ENCODE assay signal across 8 cellular contexts in the genomic region with DNA sequence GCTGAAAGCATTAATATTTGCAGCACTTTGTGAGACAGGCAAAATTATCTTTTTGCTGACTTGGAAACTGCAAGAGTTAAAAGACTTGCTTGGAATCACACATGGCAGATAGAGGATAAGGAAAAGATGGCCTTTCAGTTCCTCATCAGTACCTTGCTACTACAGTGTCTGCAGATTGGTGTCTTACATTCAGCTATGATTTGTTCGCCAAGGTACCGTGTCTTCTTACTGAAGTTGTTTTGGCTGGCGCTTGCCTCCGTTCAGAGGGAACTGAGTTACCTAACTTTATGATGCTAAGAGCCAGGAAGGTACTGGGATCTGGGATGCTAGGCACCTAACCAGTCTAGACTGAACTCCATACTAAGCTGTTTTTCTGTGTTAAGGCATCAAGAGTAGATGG. TPM values are rescaled to one million over a fixed set of nuclear protein-coding genes. Genes with fewer than 3 reads are reported as not detected.
A peak's percentile ranks its signal among the peaks of the same experiment; 100 is the strongest.
DNase-seq lines count a peak whose midpoint lies in the region; ATAC-seq and TF ChIP-seq lines count a peak whose summit lies in the region.

No MANE protein-coding gene starts in this region.

- peak overlapping the region; percentile 90 to 99 (median 94) for H3K4me3 ChIP-seq in BLaER1 treated with 17β-estradiol and CSF1 and Interleukin-3, amounts not matched to agents 10 nM and 100 nM
- peak overlapping the region; percentile 88 for H3K4me3 ChIP-seq in GM23248
- peak overlapping the region; percentile 99 for H3K4me3 ChIP-seq in iPS-18a (ENCODE audit: low read length)
- H3K4me3 ChIP-seq in upper lobe of right lung, result peak overlapping the region; percentile 95

- H3K27me3 ChIP-seq in BLaER1 treated with 17β-estradiol and CSF1 and Interleukin-3, amounts not matched to agents 10 nM and 100 nM, result no peaks in the 10 kb centered on the region
- no peaks in the 10 kb centered on the region for H3K27me3 ChIP-seq in GM23248 (replicated peaks; ENCODE audit: insufficient read depth)
- no peaks in the 10 kb centered on the region for H3K27me3 ChIP-seq in iPS-18a (ENCODE audit: control insufficient read depth, insufficient read depth, low read length)
- H3K27me3 ChIP-seq in upper lobe of right lung, result no peaks in the 10 kb centered on the region

- peak overlapping the region; percentile 89 for H3K4me3 Mint-ChIP-seq in WTC11

- ATAC-seq in WTC11, result no peak
- ATAC-seq in upper lobe of right lung, result no peak

- H3K27me3 Mint-ChIP-seq in WTC11 (ENCODE audit: low read depth), result no peaks in the 10 kb centered on the region

- no peaks in the 10 kb centered on the region for H3K9me2 ChIP-seq in GM23248 (ENCODE audit: insufficient read depth)

- peak overlapping the region; percentile 75 to 97 (median 88) for H3K4me2 ChIP-seq in BLaER1 treated with 17β-estradiol and CSF1 and Interleukin-3, amounts not matched to agents 10 nM and 100 nM
- H3K4me2 ChIP-seq in GM23248 (ENCODE audit: unreplicated experiment), result peak overlapping the region; percentile 89

- POLR2A ChIA-PET in WTC11 (lab: Charles Lee), result interaction anchor here (0.6 to 1.7 kb wide), 3 partner anchors 31 to 60 kb away, joined by 3 to 5 read pairs (median 3); partner anchors contain the start of genes MRPL18 and TCP1

- H4K20me1 ChIP-seq in BLaER1 treated with 17β-estradiol and CSF1 and Interleukin-3, amounts not matched to agents 10 nM and 100 nM, result peaks cover 63 to 72% (median 70%) of the 10 kb centered on the region in 11 experiments
- H4K20me1 ChIP-seq in GM23248 (ENCODE audit: insufficient read depth), result no peaks in the 10 kb centered on the region; the same call in 1 of the 2 replicates

- H3K9me3 Mint-ChIP-seq in WTC11, result no peaks in the 10 kb centered on the region

- H2AFZ ChIP-seq in GM23248, result no peak overlapping the region

- CTCF ChIA-PET in WTC11 (lab: Charles Lee), result interaction anchor here (0.6 kb wide), 1 partner anchor 11 kb away, joined by 4 read pairs; no protein-coding TSS in a partner anchor

- H3K4me1 Mint-ChIP-seq in WTC11, result peaks cover 37% of the 10 kb centered on the region

- H3K79me2 ChIP-seq in GM23248 (ENCODE audit: insufficient read depth), result peaks cover 92% of the 10 kb centered on the region

- TF ChIP-seq CTCF in WTC11 (IDR thresholded peaks at IDR 0.05) (no peak), upper lobe of right lung (IDR thresholded peaks at IDR 0.05) (no peak)

- peak overlapping the region; percentile 98 to 100 (median 100) for H3K9ac ChIP-seq in BLaER1 treated with 17β-estradiol and CSF1 and Interleukin-3, amounts not matched to agents 10 nM and 100 nM
- H3K9ac ChIP-seq in GM23248, result peak overlapping the region; percentile 89
- peak overlapping the region; percentile 98 for H3K9ac ChIP-seq in iPS-18a (ENCODE audit: low read length)

- intact Hi-C loops in upper lobe of right lung (cut with DNase I), result no loop called here
- intact Hi-C loops in posterior cingulate gyrus (cut with DNase I), result no loop called here

- H3K27ac Mint-ChIP-seq in WTC11, result peak overlapping the region; percentile 82; the same call in 1 of the 2 replicates

- H3K4me1 ChIP-seq in BLaER1 treated with 17β-estradiol and CSF1 and Interleukin-3, amounts not matched to agents 10 nM and 100 nM, result peaks cover 24 to 65% (median 39%) of the 10 kb centered on the region in 10 experiments
- H3K4me1 ChIP-seq in GM23248 (ENCODE audit: insufficient read depth) (peaks cover 25% of the 10 kb centered on the region), iPS-18a (ENCODE audit: control insufficient read depth, low read depth, low read length) (peaks cover 15% of the 10 kb centered on the region), upper lobe of right lung (peaks cover 38% of the 10 kb centered on the region)

- peak overlapping the region in 10 of 11 experiments; percentile 0 to 100 (median 98); a peak in 12 of 22 replicates for H3K27ac ChIP-seq in BLaER1 treated with 17β-estradiol and CSF1 and Interleukin-3, amounts not matched to agents 10 nM and 100 nM
- peak overlapping the region; percentile 96 for H3K27ac ChIP-seq in GM23248
- H3K27ac ChIP-seq in iPS-18a (ENCODE audit: low read length), result no peak overlapping the region
- no peak overlapping the region for H3K27ac ChIP-seq in upper lobe of right lung

- H3K36me3 Mint-ChIP-seq in WTC11, result peaks cover 9% of the 10 kb centered on the region

- DNase-seq in GM23248, result peak; percentile 54
- no peak for DNase-seq in WTC11 (ENCODE audit: low spot score)
- no peak for DNase-seq in upper lobe of right lung
- no peak for DNase-seq in stimulated activated CD4-positive, alpha-beta T cell treated with anti-CD3 and anti-CD28 coated beads, Interleukin-1b, Interleukin-23, amount 100 ng/mL, for 48 hours
- DNase-seq in posterior cingulate gyrus, result no peak
- DNase-seq in mucosa of gallbladder (ENCODE audit: low spot score), result no peak

- 3 to 13% methylated on average over 4 of the region's 4 CpGs for WGBS in GM23248 (ENCODE audit: low coverage in 1 of 2, low lambda C conversion rate in 2 of 2, missing lambda C conversion rate in 2 of 2), 2 experiments

- H3F3A ChIP-seq in GM23248 (ENCODE audit: insufficient read depth), result peaks cover 26% of the 10 kb centered on the region

- H3K9me3 ChIP-seq in BLaER1 treated with 17β-estradiol and CSF1 and Interleukin-3, amounts not matched to agents 10 nM and 100 nM (replicated peaks in 1 of 11), result no peaks in the 10 kb centered on the region
- H3K9me3 ChIP-seq in GM23248 (ENCODE audit: low read depth) (no peaks in the 10 kb centered on the region), iPS-18a (ENCODE audit: control insufficient read depth, low read depth, low read length) (no peaks in the 10 kb centered on the region), upper lobe of right lung (no peaks in the 10 kb centered on the region)

- H3K36me3 ChIP-seq in BLaER1 treated with 17β-estradiol and CSF1 and Interleukin-3, amounts not matched to agents 10 nM and 100 nM, result peaks cover 21 to 50% (median 42%) of the 10 kb centered on the region in 11 experiments; a peak in 19 of 22 replicates
- H3K36me3 ChIP-seq in GM23248 (ENCODE audit: low read depth) (no peaks in the 10 kb centered on the region; the same call in 1 of the 2 replicates), iPS-18a (ENCODE audit: control insufficient read depth, low read depth, low read length) (peaks cover 8% of the 10 kb centered on the region), upper lobe of right lung (no peaks in the 10 kb centered on the region)

- in situ Hi-C loops in GM23248 (cut with MboI), result no loop called here

TF ChIP-seq in WTC11, 78 proteins besides CTCF, POLR2A, EP300 and RAD21 (continues in another document):
- TF ChIP-seq, protein P1, sequence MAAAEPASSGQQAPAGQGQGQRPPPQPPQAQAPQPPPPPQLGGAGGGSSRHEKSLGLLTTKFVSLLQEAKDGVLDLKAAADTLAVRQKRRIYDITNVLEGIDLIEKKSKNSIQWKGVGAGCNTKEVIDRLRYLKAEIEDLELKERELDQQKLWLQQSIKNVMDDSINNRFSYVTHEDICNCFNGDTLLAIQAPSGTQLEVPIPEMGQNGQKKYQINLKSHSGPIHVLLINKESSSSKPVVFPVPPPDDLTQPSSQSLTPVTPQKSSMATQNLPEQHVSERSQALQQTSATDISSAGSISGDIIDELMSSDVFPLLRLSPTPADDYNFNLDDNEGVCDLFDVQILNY (CRISPR knock-in tag; IDR thresholded peaks at IDR 0.05), result no peak
- TF ChIP-seq NFATC4 (CRISPR knock-in tag; IDR thresholded peaks at IDR 0.05), result no peak
- no peak for TF ChIP-seq ZNF138 (CRISPR knock-in tag; conservative IDR thresholded peaks at IDR 0.05)
- TF ChIP-seq CBFB (CRISPR knock-in tag; IDR thresholded peaks at IDR 0.05; ENCODE audit: low read depth), result no peak
- no peak for TF ChIP-seq KAT7 (CRISPR knock-in tag; IDR thresholded peaks at IDR 0.05; ENCODE audit: borderline replicate concordance)
- no peak for TF ChIP-seq RORB (CRISPR knock-in tag; IDR thresholded peaks at IDR 0.05)
- TF ChIP-seq TCF7 (CRISPR knock-in tag; IDR thresholded peaks at IDR 0.05; ENCODE audit: low read depth), result no peak
- no peak for TF ChIP-seq CREM (CRISPR knock-in tag; IDR thresholded peaks at IDR 0.05)

RNA-seq across cellular contexts. Expression of gene WTAP, which starts 2.3 kb away (rescaled TPM):
- 57.8 and 64.8 TPM in 2 replicates for total RNA-seq in GM23248 (2014; rRNA removed; shearing (Covaris generic))
- polyA plus RNA-seq in GM23248 (2016; fragmentation: Nextera tagmentation; extraction: Ambion mirVana), result 87.8 and 89.8 TPM in 2 replicates
- total RNA-seq in WTC11 (2021) (88.8 to 92.7 TPM (median 91.9 TPM) in 3 replicates), upper lobe of right lung (77.4 TPM), mucosa of gallbladder (75.4 TPM)

RNA-seq across cellular contexts. Expression of gene ACAT2, which starts 32.2 kb away (rescaled TPM):
- 10.1 and 10.5 TPM in 2 replicates for total RNA-seq in GM23248 (2014; rRNA removed; shearing (Covaris generic))
- 17.6 and 18.9 TPM in 2 replicates for polyA plus RNA-seq in GM23248 (2016; fragmentation: Nextera tagmentation; extraction: Ambion mirVana)
- total RNA-seq in WTC11 (2021), result 96.1 to 138 TPM (median 98.7 TPM) in 3 replicates
- total RNA-seq in upper lobe of right lung, result 52.6 TPM
- 69.3 TPM for total RNA-seq in mucosa of gallbladder

RNA-seq across cellular contexts. Expression of gene SOD2, which starts 36.6 kb away (rescaled TPM):
- total RNA-seq in GM23248 (2014; rRNA removed; shearing (Covaris generic)), result 62.6 and 74.0 TPM in 2 replicates
- polyA plus RNA-seq in GM23248 (2016; fragmentation: Nextera tagmentation; extraction: Ambion mirVana), result 52.6 and 53.1 TPM in 2 replicates
- total RNA-seq in WTC11 (2021) (79.8 to 86.3 TPM (median 82.6 TPM) in 3 replicates), upper lobe of right lung (374 TPM), mucosa of gallbladder (189 TPM)

RNA-seq across cellular contexts. Expression of gene TCP1, which starts 59.8 kb away (rescaled TPM):
- total RNA-seq in GM23248 (2014; rRNA removed; shearing (Covaris generic)), result 260 and 354 TPM in 2 replicates
- 188 and 190 TPM in 2 replicates for polyA plus RNA-seq in GM23248 (2016; fragmentation: Nextera tagmentation; extraction: Ambion mirVana)
- total RNA-seq in WTC11 (2021) (293 to 388 TPM (median 301 TPM) in 3 replicates), upper lobe of right lung (105 TPM), mucosa of gallbladder (131 TPM)

Comparison
In these comparisons a context has a peak if more than half of its experiments do, and no peak if none do; other contexts are left out.
1. H3K27ac ChIP-seq: peak in BLaER1 treated with 17β-estradiol and CSF1 and Interleukin-3, amounts not matched to agents 10 nM and 100 nM (10 of 11) and GM23248 (single experiment); none in iPS-18a (single experiment) and upper lobe of right lung (single experiment).
2. Peak in every context shown above with its lines, with median percentiles within 50 percentile points of each other: H3K4me3 ChIP-seq and H3K9ac ChIP-seq.